Comparison of ENCODE assay signal across 7 cellular contexts in the genomic region with DNA sequence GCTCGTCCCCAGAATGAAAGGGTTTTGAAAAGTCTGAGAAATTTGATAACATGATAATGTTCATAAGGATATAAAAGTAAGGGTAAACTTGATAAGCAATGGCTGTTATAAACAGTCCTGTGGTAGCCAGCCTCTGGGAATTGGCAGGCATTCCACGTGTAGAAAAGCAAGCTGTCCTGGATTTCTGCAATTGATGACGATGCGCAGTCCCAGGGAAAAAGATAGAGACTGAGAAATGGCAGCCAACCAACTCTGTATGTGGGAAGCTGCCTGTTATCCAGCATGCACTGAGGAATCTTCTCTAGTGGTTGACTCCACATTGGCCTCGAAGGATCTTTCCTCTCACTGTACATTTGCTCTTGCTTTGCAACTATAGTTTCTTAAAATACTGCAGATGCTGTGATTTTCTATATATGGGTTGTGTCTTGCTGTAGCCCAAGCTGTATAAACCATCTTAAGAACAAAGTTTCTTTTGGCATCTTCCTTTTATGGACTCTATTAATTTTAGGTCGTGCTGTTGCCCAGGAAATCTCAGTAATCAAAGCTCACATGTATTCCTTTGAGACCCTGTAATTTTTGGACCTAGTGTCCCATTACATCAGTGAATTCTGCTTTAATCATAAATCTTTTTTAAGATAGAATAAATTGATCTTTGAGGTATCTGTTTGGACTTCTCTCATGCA.
DNase-seq lines count a peak whose midpoint lies in the region; FAIRE-seq and TF ChIP-seq lines count a peak whose summit lies in the region.
"Not testable (repeated sequence)": the region's sequence is repeated elsewhere in the genome, so short reads cannot be mapped to it uniquely, and the experiment has no call there.

No MANE protein-coding gene starts in this region.

- H4K8ac ChIP-seq in mesendoderm (ENCODE audit: low read depth, low read length) = not testable (repeated sequence)
- peak overlapping the region; percentile 42 for H4K8ac ChIP-seq in trophoblast cell (ENCODE audit: low read depth, low read length)

- not testable (repeated sequence) for H3K36me3 ChIP-seq in astrocyte (ENCODE audit: insufficient read depth, low read length); mesendoderm (ENCODE audit: control insufficient read depth, insufficient read depth, low read length); trophoblast cell (ENCODE audit: control insufficient read depth in 1 of 2, insufficient read depth in 2 of 2, low read length in 2 of 2)
- H3K36me3 ChIP-seq in esophagus squamous epithelium = peaks cover 0 to 18% (median 0%) of the 10 kb centered on the region in 3 donors

- H3K4me1 ChIP-seq in astrocyte (ENCODE audit: insufficient read depth, low read length) = peaks cover 16% of the 10 kb centered on the region
- H3K4me1 ChIP-seq in esophagus squamous epithelium = peaks cover 0 to 11% (median 0%) of the 10 kb centered on the region in 3 donors
- H3K4me1 ChIP-seq in mesendoderm (ENCODE audit: control insufficient read depth, low read depth, low read length); trophoblast cell (ENCODE audit: control insufficient read depth in 1 of 2, insufficient read depth in 2 of 2, low read length in 2 of 2): not testable (repeated sequence)

- peak overlapping the region; percentile 84 for H3K18ac ChIP-seq in mesendoderm (ENCODE audit: low read length)
- H3K18ac ChIP-seq in trophoblast cell (ENCODE audit: low read length) = not testable (repeated sequence)

- 61% methylated on average over 6 of the region's 6 CpGs for WGBS in esophagus squamous epithelium, 2 donors
- no CpG with 5 or more reads among the region's 6 CpGs for WGBS in mesendoderm (ENCODE audit: extremely low coverage, insufficient coverage, low lambda C conversion rate)
- WGBS in trophoblast cell (ENCODE audit: extremely low coverage, insufficient coverage, insufficient read length) = no CpG with 5 or more reads among the region's 6 CpGs

- H3K79me2 ChIP-seq in astrocyte (ENCODE audit: insufficient read depth, low read length); mesendoderm (ENCODE audit: control insufficient read depth, insufficient read depth, low read length); trophoblast cell (ENCODE audit: control insufficient read depth, insufficient read depth, low read length, poor library complexity): not testable (repeated sequence)

- intact Hi-C loops in esophagus squamous epithelium (cut with DNase I) = not testable (repeated sequence)

- not testable (repeated sequence) for H4K20me1 ChIP-seq in astrocyte (ENCODE audit: insufficient read depth, low read length)

- not testable (repeated sequence) for TF ChIP-seq CTCF in HFFc6 (IDR thresholded peaks at IDR 0.05); astrocyte (IDR thresholded peaks at IDR 0.05; ENCODE audit: insufficient read depth, low read depth, low read length); esophagus squamous epithelium (IDR thresholded peaks at IDR 0.05)

- not testable (repeated sequence) for DNase-seq in HFFc6; esophagus squamous epithelium (lab: John Stamatoyannopoulos, UW); mesendoderm; trophoblast cell
- peak; percentile 80 for DNase-seq in astrocyte (ENCODE audit: low read depth)
- peak; percentile 4 for DNase-seq in hepatic stellate cell (ENCODE audit: low spot score)
- DNase-seq in superior temporal gyrus (ENCODE audit: extremely low spot score) = peak; percentile 74

- not testable (repeated sequence) for H3K9me3 ChIP-seq in astrocyte (ENCODE audit: insufficient read depth, low read depth, low read length); esophagus squamous epithelium; trophoblast cell (ENCODE audit: insufficient read depth, low read depth, low read length)

- peak overlapping the region; percentile 23 for H3K9ac ChIP-seq in astrocyte (ENCODE audit: low read length)
- H3K9ac ChIP-seq in mesendoderm (ENCODE audit: low read length); trophoblast cell (ENCODE audit: low read length): not testable (repeated sequence)

- H3K4me3 ChIP-seq in astrocyte (ENCODE audit: insufficient read depth, low read depth, low read length); mesendoderm (ENCODE audit: low read length); trophoblast cell (ENCODE audit: low read depth, low read length): not testable (repeated sequence)
- H3K4me3 ChIP-seq in esophagus squamous epithelium = peak overlapping the region in 1 of 4 donors; percentile 30

- H4K5ac ChIP-seq in mesendoderm (ENCODE audit: low read length) = not testable (repeated sequence)

- H3K4me3 Mint-ChIP-seq in HFFc6; astrocyte (ENCODE audit: unreplicated experiment): not testable (repeated sequence)

- not testable (repeated sequence) for H3K23ac ChIP-seq in mesendoderm (ENCODE audit: low read length); trophoblast cell (ENCODE audit: low read length)

- peak overlapping the region; percentile 55 for H3K4me2 ChIP-seq in astrocyte (ENCODE audit: low read length)
- H3K4me2 ChIP-seq in mesendoderm (ENCODE audit: low read length); trophoblast cell (ENCODE audit: low read length): not testable (repeated sequence)

- peak overlapping the region; percentile 74 for H3K27ac ChIP-seq in astrocyte (ENCODE audit: low read depth, low read length)
- H3K27ac ChIP-seq in esophagus squamous epithelium = peak overlapping the region in 3 of 4 donors; percentile 71 to 79 (median 76)
- H3K27ac ChIP-seq in mesendoderm (ENCODE audit: low read depth, low read length) = not testable (repeated sequence)
- peak overlapping the region; percentile 36 for H3K27ac ChIP-seq in trophoblast cell (ENCODE audit: low read depth, low read length)

- not testable (repeated sequence) for H2AFZ ChIP-seq in astrocyte (ENCODE audit: low read depth, low read length); trophoblast cell (ENCODE audit: insufficient read depth, low read length, poor library complexity)

- peak overlapping the region; percentile 66 for H4K91ac ChIP-seq in trophoblast cell (ENCODE audit: low read depth, low read length)

- not testable (repeated sequence) for H2BK5ac ChIP-seq in mesendoderm (ENCODE audit: low read length)
- peak overlapping the region; percentile 64 for H2BK5ac ChIP-seq in trophoblast cell (ENCODE audit: low read depth, low read length, poor library complexity)

- H2BK15ac ChIP-seq in mesendoderm (replicated peaks; ENCODE audit: low read depth) = not testable (repeated sequence)

- H3K9me3 Mint-ChIP-seq in HFFc6; astrocyte (ENCODE audit: unreplicated experiment): not testable (repeated sequence)

- H4K12ac ChIP-seq in trophoblast cell (ENCODE audit: low read depth, low read length) = not testable (repeated sequence)

- not testable (repeated sequence) for H3K14ac ChIP-seq in trophoblast cell (ENCODE audit: low read length)

- not testable (repeated sequence) for H3K27me3 ChIP-seq in astrocyte (ENCODE audit: insufficient read depth, low read length); esophagus squamous epithelium; mesendoderm (ENCODE audit: insufficient read depth, low read length, poor library complexity); trophoblast cell (ENCODE audit: insufficient read depth, low read length)

- not testable (repeated sequence) for H3K4ac ChIP-seq in mesendoderm (ENCODE audit: low read depth, low read length); trophoblast cell (ENCODE audit: low read depth, low read length)

- not testable (repeated sequence) for H2AK5ac ChIP-seq in mesendoderm (ENCODE audit: low read length); trophoblast cell (ENCODE audit: low read length)

- not testable (repeated sequence) for H3K27me3 Mint-ChIP-seq in HFFc6 (ENCODE audit: insufficient read depth); astrocyte (ENCODE audit: low read depth, unreplicated experiment)

- H2BK12ac ChIP-seq in trophoblast cell (ENCODE audit: low read length) = not testable (repeated sequence)

- not testable (repeated sequence) for TF ChIP-seq POLR2A in esophagus squamous epithelium (IDR thresholded peaks at IDR 0.05)

- FAIRE-seq in astrocyte (lab: Jason Lieb, UNC) = not testable (repeated sequence)

- not testable (repeated sequence) for H3K36me3 Mint-ChIP-seq in HFFc6 (ENCODE audit: low read depth); astrocyte (ENCODE audit: low read depth, unreplicated experiment)

- peaks cover 34% of the 10 kb centered on the region for H3K4me1 Mint-ChIP-seq in HFFc6 (ENCODE audit: low read depth)
- H3K4me1 Mint-ChIP-seq in astrocyte (ENCODE audit: low read depth, unreplicated experiment) = peaks cover 16% of the 10 kb centered on the region

- H3K56ac ChIP-seq in mesendoderm (ENCODE audit: low read length) = peak overlapping the region; percentile 49

- H2BK120ac ChIP-seq in mesendoderm (ENCODE audit: low read depth, low read length) = peak overlapping the region; percentile 90
- peak overlapping the region; percentile 52 for H2BK120ac ChIP-seq in trophoblast cell (ENCODE audit: insufficient read depth, low read length, poor library complexity)

- H3K27ac Mint-ChIP-seq in HFFc6 = peak overlapping the region; percentile 89
- H3K27ac Mint-ChIP-seq in astrocyte (ENCODE audit: unreplicated experiment) = peak overlapping the region; percentile 58

- H3K79me1 ChIP-seq in mesendoderm (ENCODE audit: low read length); trophoblast cell (ENCODE audit: low read length): not testable (repeated sequence)
